In the genomic region with DNA sequence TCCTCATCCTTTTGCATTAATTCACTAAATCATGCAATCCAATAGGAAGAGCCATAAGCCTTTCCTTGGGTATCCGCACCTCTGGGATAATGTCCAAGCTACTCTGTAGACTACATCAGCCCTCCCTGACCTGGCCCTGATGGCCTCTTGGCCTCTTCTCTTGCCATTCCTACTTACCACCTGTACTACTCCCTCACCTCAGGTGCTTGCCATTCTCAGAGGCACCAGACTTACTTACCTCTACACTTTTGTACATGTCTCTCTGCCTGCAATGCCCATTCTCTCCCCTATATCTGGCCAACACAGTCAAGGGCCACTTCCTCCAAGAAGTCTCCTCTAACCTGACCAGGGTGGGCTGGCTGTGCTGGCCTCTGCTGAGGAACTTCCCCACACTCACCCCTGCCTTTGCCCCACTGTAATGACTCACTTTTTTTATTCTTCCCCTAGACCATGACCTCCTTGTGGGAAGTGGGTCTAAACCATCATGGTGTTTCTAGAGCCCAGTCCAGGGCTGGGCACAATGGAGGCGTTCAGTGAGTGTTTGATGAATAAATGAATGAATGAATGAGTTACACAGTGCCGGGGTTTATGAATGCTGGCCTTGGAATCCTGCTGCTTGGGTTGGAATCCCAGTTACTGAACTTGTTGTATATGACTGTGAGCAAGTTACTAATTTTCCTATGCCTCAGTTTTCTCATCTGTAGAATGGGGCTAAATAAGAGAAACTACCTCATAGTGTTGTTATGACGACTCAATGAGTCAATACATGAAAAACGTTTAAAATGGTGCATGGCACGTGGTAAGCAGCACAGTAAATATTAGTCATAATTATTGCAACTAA, we compare ENCODE assay signal across 13 cellular contexts.
"Had no signal": no experiment of that assay in that cellular context is flagged by ENCODE, and none has a peak within 500 bp of the region (broad histone marks: within the 10 kb centered on the region; RNA-seq: fewer than 3 reads in every experiment).

No MANE protein-coding gene starts in this region.

- ATAC-seq: body of pancreas had no signal

- H3K36me3 Mint-ChIP-seq: activated naive CD8-positive, alpha-beta T cell treated with anti-CD3 and anti-CD28 coated beads, Interleukin-2, amount 10 ng/mL, durations not matched to agents 7 days and 5 days; mesothelial cell of epicardium had no signal

- H3K27ac Mint-ChIP-seq: activated naive CD8-positive, alpha-beta T cell treated with anti-CD3 and anti-CD28 coated beads, Interleukin-2, amount 10 ng/mL, durations not matched to agents 7 days and 5 days; mesothelial cell of epicardium; nephron had no signal

- H3K36me3 ChIP-seq: thyroid gland had no signal

- H3K27me3 ChIP-seq: body of pancreas, dorsolateral prefrontal cortex, thyroid gland had no signal

- H3K4me3 ChIP-seq: body of pancreas, dorsolateral prefrontal cortex, thyroid gland had no signal

- H3K9me3 Mint-ChIP-seq: activated naive CD8-positive, alpha-beta T cell treated with anti-CD3 and anti-CD28 coated beads, Interleukin-2, amount 10 ng/mL, durations not matched to agents 7 days and 5 days; mesothelial cell of epicardium; nephron had no signal

- DNase-seq: activated CD4-positive, alpha-beta T cell treated with anti-CD3 and anti-CD28 coated beads, Interleukin-2, amount 50 U/mL, for 4 hours; activated gamma-delta T cell treated with Interleukin-2 at 50 U/mL for 16 hours; activated naive CD8-positive, alpha-beta T cell treated with anti-CD3 and anti-CD28 coated beads, Interleukin-2, amount 10 ng/mL, durations not matched to agents 7 days and 5 days; body of pancreas; dorsolateral prefrontal cortex; foreskin melanocyte; hypothalamus; stimulated activated CD8-positive, alpha-beta memory T cell treated with anti-CD3 and anti-CD28 coated beads, Interleukin-4, amount 100 ng/mL, for 48 hours; stimulated activated naive CD4-positive, alpha-beta T cell treated with Interleukin-2 at 50 U/mL for 16 hours; thyroid gland had no signal

- H3K9me3 ChIP-seq: body of pancreas, thyroid gland had no signal

- FAIRE-seq: keratinocyte had no signal

- H3K27ac ChIP-seq: body of pancreas, dorsolateral prefrontal cortex, thyroid gland had no signal

- H3K4me1 Mint-ChIP-seq: activated naive CD8-positive, alpha-beta T cell treated with anti-CD3 and anti-CD28 coated beads, Interleukin-2, amount 10 ng/mL, durations not matched to agents 7 days and 5 days; mesothelial cell of epicardium had no signal

- H3K4me1 ChIP-seq: body of pancreas, thyroid gland had no signal

- H3K4me3 Mint-ChIP-seq: activated naive CD8-positive, alpha-beta T cell treated with anti-CD3 and anti-CD28 coated beads, Interleukin-2, amount 10 ng/mL, durations not matched to agents 7 days and 5 days; mesothelial cell of epicardium; nephron had no signal
